13 cellular contexts compared by ENCODE assay signal in the genomic region with DNA sequence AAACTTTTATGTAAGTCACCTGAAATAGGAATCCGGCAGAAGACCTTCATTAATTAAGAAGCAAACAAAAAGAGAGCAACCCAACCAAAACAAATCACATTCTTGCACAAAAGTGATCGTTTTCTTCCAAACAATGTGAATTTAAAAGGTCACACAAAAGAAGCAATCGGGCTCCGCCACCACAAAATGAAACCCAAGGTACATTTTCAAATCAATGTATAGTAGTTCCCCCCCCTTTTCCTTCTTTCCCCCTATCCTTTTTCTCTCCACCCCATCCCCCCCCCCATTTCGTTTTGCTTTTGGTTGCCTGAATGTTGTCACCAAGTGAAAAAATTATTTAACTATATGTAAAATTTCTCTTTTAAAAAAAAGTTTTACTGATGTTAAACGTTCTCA. TPM values are rescaled to one million over a fixed set of nuclear protein-coding genes. Genes with fewer than 3 reads are reported as not detected.
DNase-seq lines count a peak whose midpoint lies in the region; ATAC-seq and TF ChIP-seq lines count a peak whose summit lies in the region.
"Had no signal": no experiment of that assay in that cellular context is flagged by ENCODE, and none has a peak within 500 bp of the region (broad histone marks: within the 10 kb centered on the region; RNA-seq: fewer than 3 reads in every experiment).

No MANE protein-coding gene starts in this region.

- H3K27me3 ChIP-seq in H7 (ENCODE audit: control insufficient read depth, insufficient read depth, low read length) = peaks cover 55% of the 10 kb centered on the region
- H3K27me3 ChIP-seq in brain microvascular endothelial cell (replicated peaks) = no peaks in the 10 kb centered on the region
- peaks cover 19% of the 10 kb centered on the region for H3K27me3 ChIP-seq in trophoblast cell (ENCODE audit: insufficient read depth, low read length)

- no peak overlapping the region for H4K8ac ChIP-seq in trophoblast cell (ENCODE audit: low read depth, low read length)

- in situ Hi-C loops in brain microvascular endothelial cell (cut with HindIII; ENCODE audit: low pct_ligation_motif_present, low sequenced_read_pairs) = loop anchor here (25.0 kb wide), 1 partner anchor 272 kb away; no protein-coding TSS in a partner anchor

- no peaks in the 10 kb centered on the region for H3K36me3 ChIP-seq in H7 (replicated peaks; ENCODE audit: control insufficient read depth, insufficient read depth, low read length)
- H3K36me3 ChIP-seq in brain microvascular endothelial cell (replicated peaks) = no peaks in the 10 kb centered on the region
- no peaks in the 10 kb centered on the region for H3K36me3 ChIP-seq in trophoblast cell (ENCODE audit: control insufficient read depth in 1 of 2, insufficient read depth in 2 of 2, low read length in 2 of 2)

- no peak overlapping the region for H2BK12ac ChIP-seq in trophoblast cell (ENCODE audit: low read length)

- H3K9me3 Mint-ChIP-seq in activated naive CD8-positive, alpha-beta T cell treated with anti-CD3 and anti-CD28 coated beads, Interleukin-2, amount 50 U/mL, for 24 hours = no peaks in the 10 kb centered on the region
- H3K9me3 Mint-ChIP-seq: activated T-helper 1 cell treated with anti-CD3 and anti-CD28 coated beads, Interleukin-12 subunit alpha, Interleukin-12 subunit beta, Interleukin-2, Interleukin-4 antibody, amounts not matched to agents 30 ng/mL and 10 ng/mL and 1 ng/mL, durations not matched to agents 14 hours and 24 hours and 36 hours had no signal

- H3K4me3 ChIP-seq in H7 (ENCODE audit: insufficient read depth, low read depth, low read length) (peak overlapping the region; percentile 43; the same call in 1 of the 2 replicates), brain microvascular endothelial cell (ENCODE audit: low read depth, low read length) (peak overlapping the region; percentile 75), iPS-18c (ENCODE audit: insufficient read depth, low read depth, low read length) (peak overlapping the region; percentile 62; the same call in 1 of the 2 replicates), trophoblast cell (ENCODE audit: low read depth, low read length) (no peak overlapping the region)

- H3K4me1 ChIP-seq in trophoblast cell (ENCODE audit: control insufficient read depth in 1 of 2, insufficient read depth in 2 of 2, low read length in 2 of 2) = peaks cover 8 to 17% of the 10 kb centered on the region in 2 experiments

- H3K4me3 Mint-ChIP-seq in activated naive CD8-positive, alpha-beta T cell treated with anti-CD3 and anti-CD28 coated beads, Interleukin-2, amount 50 U/mL, for 24 hours = no peak overlapping the region
- H3K4me3 Mint-ChIP-seq: activated T-helper 1 cell treated with anti-CD3 and anti-CD28 coated beads, Interleukin-12 subunit alpha, Interleukin-12 subunit beta, Interleukin-2, Interleukin-4 antibody, amounts not matched to agents 30 ng/mL and 10 ng/mL and 1 ng/mL, durations not matched to agents 14 hours and 24 hours and 36 hours had no signal

- no peak overlapping the region for H3K9ac ChIP-seq in trophoblast cell (ENCODE audit: low read length)

- no peak overlapping the region for H2BK120ac ChIP-seq in trophoblast cell (ENCODE audit: insufficient read depth, low read length, poor library complexity)

- no peaks in the 10 kb centered on the region for H3K27me3 Mint-ChIP-seq in activated naive CD8-positive, alpha-beta T cell treated with anti-CD3 and anti-CD28 coated beads, Interleukin-2, amount 50 U/mL, for 24 hours

- H3K18ac ChIP-seq in trophoblast cell (ENCODE audit: low read length) = no peak overlapping the region

- H4K91ac ChIP-seq in trophoblast cell (ENCODE audit: low read depth, low read length) = no peak overlapping the region

- no peak overlapping the region for H2AFZ ChIP-seq in trophoblast cell (ENCODE audit: insufficient read depth, low read length, poor library complexity)

- H3K9me3 ChIP-seq in iPS-18c (ENCODE audit: control insufficient read depth, insufficient read depth, low read length) = no peaks in the 10 kb centered on the region
- H3K9me3 ChIP-seq in trophoblast cell (ENCODE audit: insufficient read depth, low read depth, low read length) = no peaks in the 10 kb centered on the region

- peaks cover 50% of the 10 kb centered on the region for H3K36me3 Mint-ChIP-seq in activated naive CD8-positive, alpha-beta T cell treated with anti-CD3 and anti-CD28 coated beads, Interleukin-2, amount 50 U/mL, for 24 hours (ENCODE audit: low read depth)

- H3K79me2 ChIP-seq in trophoblast cell (ENCODE audit: control insufficient read depth, insufficient read depth, low read length, poor library complexity) = no peaks in the 10 kb centered on the region

- H3K27ac ChIP-seq in brain microvascular endothelial cell = no peak overlapping the region
- H3K27ac ChIP-seq in trophoblast cell (ENCODE audit: low read depth, low read length) = no peak overlapping the region

- no peak overlapping the region for H3K27ac Mint-ChIP-seq in activated naive CD8-positive, alpha-beta T cell treated with anti-CD3 and anti-CD28 coated beads, Interleukin-2, amount 50 U/mL, for 24 hours
- H3K27ac Mint-ChIP-seq: activated T-helper 1 cell treated with anti-CD3 and anti-CD28 coated beads, Interleukin-12 subunit alpha, Interleukin-12 subunit beta, Interleukin-2, Interleukin-4 antibody, amounts not matched to agents 30 ng/mL and 10 ng/mL and 1 ng/mL, durations not matched to agents 14 hours and 24 hours and 36 hours had no signal

- no peak overlapping the region for H2AK5ac ChIP-seq in trophoblast cell (ENCODE audit: low read length)

- DNase-seq in H7 = no peak
- DNase-seq in brain microvascular endothelial cell = no peak
- no peak for DNase-seq in trophoblast cell
- no peak for DNase-seq in NCI-H446 treated with DMSO at 0.1 percent for 48 hours (lab: John Stamatoyannopoulos, UW)
- DNase-seq in NOMO-1 treated with dmso at 0.1 percent for 144 hours (lab: John Stamatoyannopoulos, UW; ENCODE audit: unreplicated experiment) = no peak
- DNase-seq in activated naive CD8-positive, alpha-beta T cell treated with anti-CD3 and anti-CD28 coated beads, Interleukin-2, amount 50 U/mL, for 24 hours = no peak
- DNase-seq in AG20443 (ENCODE audit: low spot score) = no peak
- DNase-seq: activated CD4-positive, alpha-beta T cell treated with anti-CD3 and anti-CD28 coated beads, Interleukin-2, amount 50 U/mL, for 4 hours; NCI-H2029 treated with DMSO at 0.1 percent for 48 hours; SHP77 treated with DMSO at 0.1 percent for 48 hours had no signal

- H4K12ac ChIP-seq in trophoblast cell (ENCODE audit: low read depth, low read length) = no peak overlapping the region

- no peak overlapping the region for H2BK5ac ChIP-seq in trophoblast cell (ENCODE audit: low read depth, low read length, poor library complexity)

- H3K4ac ChIP-seq in trophoblast cell (ENCODE audit: low read depth, low read length) = no peak overlapping the region

- H3K14ac ChIP-seq in trophoblast cell (ENCODE audit: low read length) = no peak overlapping the region

- H3K79me1 ChIP-seq in trophoblast cell (ENCODE audit: low read length) = no peaks in the 10 kb centered on the region

- H3K4me1 Mint-ChIP-seq in activated naive CD8-positive, alpha-beta T cell treated with anti-CD3 and anti-CD28 coated beads, Interleukin-2, amount 50 U/mL, for 24 hours = no peaks in the 10 kb centered on the region

- no peak for TF ChIP-seq CTCF in brain microvascular endothelial cell (IDR thresholded peaks at IDR 0.05; ENCODE audit: low read depth, low read length, missing control alignments)

- no peak overlapping the region for H3K23ac ChIP-seq in trophoblast cell (ENCODE audit: low read length)

- ATAC-seq in activated naive CD8-positive, alpha-beta T cell treated with anti-CD3 and anti-CD28 coated beads, Interleukin-2, amount 50 U/mL, for 24 hours = no peak

- H3K4me2 ChIP-seq in trophoblast cell (ENCODE audit: low read length) = peak overlapping the region; percentile 82

- WGBS in trophoblast cell (ENCODE audit: extremely low coverage, insufficient coverage, insufficient read length) = no CpG with 5 or more reads among the region's 6 CpGs

RNA-seq across cellular contexts. Expression of a gene that starts 2.2 kb away (rescaled TPM):
- not detected in 2 replicates for total RNA-seq in H7 (2014; rRNA removed; shearing (Covaris generic))
- 0.03 and 0.04 TPM in 2 replicates for polyA plus RNA-seq in trophoblast cell (2013)
- total RNA-seq: activated T-helper 1 cell treated with anti-CD3 and anti-CD28 coated beads, Interleukin-12 subunit alpha, Interleukin-12 subunit beta, Interleukin-2, Interleukin-4 antibody, amounts not matched to agents 30 ng/mL and 10 ng/mL and 1 ng/mL, durations not matched to agents 14 hours and 24 hours and 36 hours; subcutaneous adipose tissue had no signal
